ENCODE assay signal across 27 cellular contexts in the genomic region with DNA sequence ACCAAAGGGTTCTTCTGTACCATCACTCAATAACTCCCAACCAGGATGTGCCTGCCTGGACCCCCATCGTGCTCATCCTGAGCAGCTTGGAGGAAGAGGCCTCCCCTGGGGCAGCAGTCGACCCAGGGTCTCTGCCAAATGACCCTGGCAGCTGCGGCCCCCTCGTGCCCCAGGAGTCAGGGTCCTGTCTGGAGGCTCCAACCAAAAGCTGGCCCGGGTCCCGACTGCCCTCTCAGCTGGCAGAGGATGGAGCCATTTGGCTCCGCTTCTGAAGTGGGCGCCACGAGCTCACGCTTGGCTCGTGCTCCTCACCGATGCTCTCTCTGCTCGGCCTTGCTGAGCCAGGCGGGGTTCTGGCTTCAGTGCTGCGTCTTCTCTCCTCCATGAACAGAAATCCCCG. TPM values are rescaled to one million over a fixed set of nuclear protein-coding genes. Genes with fewer than 3 reads are reported as not detected.
DNase-seq lines count a peak whose midpoint lies in the region; ATAC-seq, FAIRE-seq and TF ChIP-seq lines count a peak whose summit lies in the region.
"Had no signal": no experiment of that assay in that cellular context is flagged by ENCODE, and none has a peak within 500 bp of the region (broad histone marks: within the 10 kb centered on the region; RNA-seq: fewer than 3 reads in every experiment).

No MANE protein-coding gene starts in this region.

- H2AFZ ChIP-seq in HepG2 (ENCODE audit: low read length) (no peak overlapping the region), H1 (ENCODE audit: low read length) (no peak overlapping the region)

- H3K27ac Mint-ChIP-seq in stimulated activated memory B cell treated with anti-CD40 and anti-IgM and Interleukin-4, amounts not matched to agents 10 μg/mL and 1 μg/mL and 100 μg/mL, for 72 hours = no peak overlapping the region
- H3K27ac Mint-ChIP-seq in immature natural killer cell = no peak overlapping the region
- H3K27ac Mint-ChIP-seq: CD4-positive, CD25-positive, alpha-beta regulatory T cell had no signal

- no TSS peak for BruUV-seq in HepG2 (replicated peaks; lab: Mats Ljungman, UMichigan)

- POLR2A ChIA-PET in HepG2 (lab: Yijun Ruan, JAX) (no interaction called here), H1 (lab: Charles Lee; ENCODE audit: partially characterized antibody) (no interaction called here)

- CTCF ChIA-PET in HepG2 (lab: Yijun Ruan, JAX; ENCODE audit: low intra/inter-chr PET ratio, low total read pairs) = no interaction called here
- CTCF ChIA-PET in H1 (lab: Charles Lee; ENCODE audit: partially characterized antibody) = interaction anchor here (0.6 kb wide), 1 partner anchor 404 kb away, joined by 3 read pairs; no protein-coding TSS in a partner anchor

- H2BK20ac ChIP-seq in H1 (ENCODE audit: low read length) = no peak overlapping the region

- H3K9me3 Mint-ChIP-seq in stimulated activated memory B cell treated with anti-CD40 and anti-IgM and Interleukin-4, amounts not matched to agents 10 μg/mL and 1 μg/mL and 100 μg/mL, for 72 hours = no peaks in the 10 kb centered on the region
- H3K9me3 Mint-ChIP-seq in immature natural killer cell = no peaks in the 10 kb centered on the region

- no peak overlapping the region for H2BK12ac ChIP-seq in H1 (ENCODE audit: low read depth, low read length)

- ATAC-seq in HepG2 (no peak; the same call in 1 of the 3 replicates), right lobe of liver (no peak), HG03045 (IDR thresholded peaks at IDR 0.05; ENCODE audit: unreplicated experiment) (no peak)
- ATAC-seq in stimulated activated memory B cell treated with anti-CD40 and anti-IgM and Interleukin-4, amounts not matched to agents 10 μg/mL and 1 μg/mL and 100 μg/mL, for 72 hours = no peak
- ATAC-seq: PC-3 had no signal

- H3K4me3 ChIP-seq in HepG2 (replicated peaks in 1 of 3; ENCODE audit: insufficient read depth in 1 of 3, low read depth in 2 of 3, low read length in 3 of 3) = no peak overlapping the region
- no peak overlapping the region for H3K4me3 ChIP-seq in right lobe of liver
- H3K4me3 ChIP-seq in H1 (ENCODE audit: extremely low read depth in 1 of 4, insufficient read depth in 2 of 4, low read depth in 3 of 4, low read length in 4 of 4) = no peak overlapping the region
- H3K4me3 ChIP-seq: SJSA1 had no signal

- peaks cover 10% of the 10 kb centered on the region for H3K27me3 Mint-ChIP-seq in stimulated activated memory B cell treated with anti-CD40 and anti-IgM and Interleukin-4, amounts not matched to agents 10 μg/mL and 1 μg/mL and 100 μg/mL, for 72 hours
- H3K27me3 Mint-ChIP-seq in immature natural killer cell (ENCODE audit: low read depth in 3 of 3) = peaks cover 0 to 2% (median 0%) of the 10 kb centered on the region in 3 donors
- H3K27me3 Mint-ChIP-seq: CD4-positive, CD25-positive, alpha-beta regulatory T cell had no signal

- H3K27ac ChIP-seq in HepG2 (ENCODE audit: extremely low read length, insufficient read depth, low read length) = no peak overlapping the region
- no peak overlapping the region for H3K27ac ChIP-seq in right lobe of liver
- H3K27ac ChIP-seq in H1 (ENCODE audit: low read depth, low read length) = no peak overlapping the region
- H3K27ac ChIP-seq: 22Rv1, SJSA1 had no signal

- no peaks in the 10 kb centered on the region for H3K79me2 ChIP-seq in HepG2 (ENCODE audit: insufficient read depth, low read length)
- no peaks in the 10 kb centered on the region for H3K79me2 ChIP-seq in H1 (ENCODE audit: control insufficient read depth in 1 of 2, insufficient read depth in 2 of 2, low read length in 2 of 2)

- in situ Hi-C loops in HepG2 (cut with HindIII; ENCODE audit: extremely low pct_ligation_motif_present, low pct_unique_long_range_greater_than_20kb) = no loop called here

- H3K27me3 ChIP-seq in HepG2 (ENCODE audit: control insufficient read depth in 1 of 2, insufficient read depth in 2 of 2, low read length in 2 of 2) (peaks cover 8 to 51% of the 10 kb centered on the region in 2 experiments; a peak in 4 of 5 replicates), right lobe of liver (no peaks in the 10 kb centered on the region), H1 (replicated peaks in 1 of 4; ENCODE audit: control insufficient read depth in 3 of 4, extremely low read depth in 1 of 4, insufficient read depth in 3 of 4, low read length in 3 of 4) (no peaks in the 10 kb centered on the region)
- H3K27me3 ChIP-seq: BE2C had no signal

- H4K5ac ChIP-seq in H1 (ENCODE audit: insufficient read length, low read depth, low read length) = no peak overlapping the region

- no peak overlapping the region for H3K4me3 Mint-ChIP-seq in stimulated activated memory B cell treated with anti-CD40 and anti-IgM and Interleukin-4, amounts not matched to agents 10 μg/mL and 1 μg/mL and 100 μg/mL, for 72 hours
- H3K4me3 Mint-ChIP-seq in immature natural killer cell = no peak overlapping the region
- H3K4me3 Mint-ChIP-seq: CD4-positive, CD25-positive, alpha-beta regulatory T cell had no signal

- H3K23me2 ChIP-seq in H1 (ENCODE audit: low read depth, low read length) = peaks cover 1% of the 10 kb centered on the region; the same call in 1 of the 2 replicates

- H2BK5ac ChIP-seq in H1 (ENCODE audit: low read depth, low read length) = no peak overlapping the region

- TF ChIP-seq EP300 in HepG2 (IDR thresholded peaks at IDR 0.05; ENCODE audit: low read depth in 2 of 2, low read length in 2 of 2) (no peak), HepG2 (CRISPR knock-in tag; IDR thresholded peaks at IDR 0.05; ENCODE audit: borderline replicate concordance) (no peak), H1 (IDR thresholded peaks at IDR 0.05; ENCODE audit: borderline replicate concordance in 1 of 2, low read depth in 2 of 2, low read length in 2 of 2) (no peak)

- H4K20me1 ChIP-seq in HepG2 (ENCODE audit: insufficient read depth, low read length) (no peaks in the 10 kb centered on the region; the same call in 1 of the 2 replicates), H1 (replicated peaks in 1 of 2; ENCODE audit: control insufficient read depth in 1 of 2, insufficient read depth in 2 of 2, low read length in 2 of 2) (no peaks in the 10 kb centered on the region)

- no peak overlapping the region for H4K91ac ChIP-seq in H1 (replicated peaks; ENCODE audit: insufficient read length, low read length)

- H3K4me1 Mint-ChIP-seq in stimulated activated memory B cell treated with anti-CD40 and anti-IgM and Interleukin-4, amounts not matched to agents 10 μg/mL and 1 μg/mL and 100 μg/mL, for 72 hours = no peaks in the 10 kb centered on the region
- H3K4me1 Mint-ChIP-seq in immature natural killer cell = no peaks in the 10 kb centered on the region

- no peak overlapping the region for H2AK5ac ChIP-seq in H1 (ENCODE audit: low read depth, low read length)

- no peaks in the 10 kb centered on the region for H3K36me3 ChIP-seq in HepG2 (replicated peaks in 1 of 2; ENCODE audit: control insufficient read depth in 1 of 2, insufficient read depth in 2 of 2, low read length in 2 of 2)
- H3K36me3 ChIP-seq in right lobe of liver = no peaks in the 10 kb centered on the region
- H3K36me3 ChIP-seq in H1 (ENCODE audit: control insufficient read depth in 2 of 4, insufficient read depth in 4 of 4, low read length in 3 of 4) = no peaks in the 10 kb centered on the region
- H3K36me3 ChIP-seq: BE2C, SJSA1 had no signal

- no peak overlapping the region for H3K18ac ChIP-seq in H1 (ENCODE audit: extremely low read depth, low read length)

- H3K23ac ChIP-seq in H1 (ENCODE audit: insufficient read length) = no peak overlapping the region

- FAIRE-seq in HepG2 (lab: Jason Lieb, UNC) (no peak), H1 (lab: Jason Lieb, UNC) (no peak)
- FAIRE-seq: GM12891 had no signal

- no peak overlapping the region for H3K14ac ChIP-seq in H1 (ENCODE audit: insufficient read length)

- no peak overlapping the region for H2BK120ac ChIP-seq in H1 (replicated peaks; ENCODE audit: low read depth, low read length)

- TF ChIP-seq POLR2A in HepG2 (IDR thresholded peaks at IDR 0.05; ENCODE audit: insufficient read depth in 1 of 2, low read depth in 2 of 2, low read length in 2 of 2) = no peak
- TF ChIP-seq POLR2A in right lobe of liver (IDR thresholded peaks at IDR 0.05) = no peak
- TF ChIP-seq POLR2A in H1 (IDR thresholded peaks at IDR 0.05; ENCODE audit: control extremely low read depth in 1 of 2, low read depth in 2 of 2, low read length in 2 of 2) = no peak

- H3K9me3 ChIP-seq in HepG2 (ENCODE audit: low read length) (no peaks in the 10 kb centered on the region), right lobe of liver (no peaks in the 10 kb centered on the region), H1 (ENCODE audit: insufficient read depth in 2 of 2, low read depth in 1 of 2, low read length in 1 of 2) (no peaks in the 10 kb centered on the region)
- H3K9me3 ChIP-seq: BE2C, SJSA1 had no signal

- intact Hi-C loops in HepG2 (cut with micrococcal nuclease; ENCODE audit: unreplicated experiment) (no loop called here), right lobe of liver (cut with DNase I) (no loop called here)

- H3K4ac ChIP-seq in H1 (replicated peaks; ENCODE audit: insufficient read length, low read depth, low read length) = no peak overlapping the region

- no peaks in the 10 kb centered on the region for H3K79me1 ChIP-seq in H1 (ENCODE audit: low read depth, low read length)

- WGBS in HepG2 (ENCODE audit: low lambda C conversion rate) = 34% methylated on average over 13 of the region's 16 CpGs
- WGBS in right lobe of liver (ENCODE audit: insufficient coverage, low coverage, low lambda C conversion rate, missing lambda C conversion rate) = 66% methylated on average over 6 of the region's 16 CpGs
- 82% methylated on average over 16 of the region's 16 CpGs; no CpG with 5 or more reads in 1 of the 2 experiments for WGBS in H1 (ENCODE audit: extremely low coverage in 1 of 2, insufficient coverage in 1 of 2, insufficient read length in 1 of 2, insufficient replicate concordance in 2 of 2, low coverage in 1 of 2, low lambda C conversion rate in 2 of 2, missing lambda C conversion rate in 1 of 2), 2 experiments

- H3K9ac ChIP-seq in HepG2 (ENCODE audit: insufficient read depth, low read depth, low read length) (no peak overlapping the region), H1 (replicated peaks in 1 of 4; ENCODE audit: extremely low read depth in 1 of 4, low read depth in 3 of 4, low read length in 3 of 4) (no peak overlapping the region)

- TF ChIP-seq CTCF in HepG2 (CRISPR knock-in tag; IDR thresholded peaks at IDR 0.05) (0 out of 2 replicates have a peak, but pooled peaks have one; percentile 15), right lobe of liver (IDR thresholded peaks at IDR 0.05) (no peak), H1 (IDR thresholded peaks at IDR 0.05; ENCODE audit: control extremely low read depth in 1 of 3, insufficient read depth in 1 of 3, low read depth in 1 of 3, low read length in 3 of 3) (no peak)

- DNase-seq in DMS 273 (lab: John Stamatoyannopoulos, UW; ENCODE audit: unreplicated experiment) (peak; percentile 51), DMS 273 treated with DMSO at 0.1 percent for 48 hours (lab: John Stamatoyannopoulos, UW) (no peak), HepG2 (ENCODE audit: low spot score) (no peak), right lobe of liver (no peak), H1 (ENCODE audit: low read depth in 1 of 2, low spot score in 2 of 2) (no peak), immature natural killer cell (no peak)
- DNase-seq: BE2C; CD4-positive, CD25-positive, alpha-beta regulatory T cell; DMS53; GF-D8; GOT3; IMR-90; KG1; MM.1S; NCI-H2029; NCI-H2227 treated with DMSO at 0.1 percent for 48 hours; NCI-H510A; NCI-H748 treated with DMSO at 0.1 percent for 48 hours; NK-92 treated with Interleukin-12 subunit alpha and Interleukin-12 subunit beta, amount 100 ng/mL, for 24 hours; PC-3; Right ventricle myocardium superior had no signal

- TF ChIP-seq RAD21 in HepG2 (CRISPR knock-in tag; IDR thresholded peaks at IDR 0.05) = no peak
- TF ChIP-seq RAD21 in H1 (IDR thresholded peaks at IDR 0.05 in 1 of 2, conservative IDR thresholded peaks at IDR 0.05 in 1 of 2; ENCODE audit: low read depth in 2 of 2, low read length in 2 of 2) = peak; percentile 8 to 42; a peak in 2 of 4 replicates

- no peak overlapping the region for H3K4me2 ChIP-seq in HepG2 (ENCODE audit: low read depth, low read length)
- H3K4me2 ChIP-seq in H1 (ENCODE audit: insufficient read depth in 1 of 2, low read depth in 2 of 2, low read length in 2 of 2) = no peak overlapping the region

- no peak overlapping the region for H3K56ac ChIP-seq in H1 (replicated peaks; ENCODE audit: insufficient read length, low read depth, low read length)

- H3K4me1 ChIP-seq in HepG2 (ENCODE audit: insufficient read depth, low read length) (no peaks in the 10 kb centered on the region), right lobe of liver (no peaks in the 10 kb centered on the region), H1 (replicated peaks in 1 of 4; ENCODE audit: control insufficient read depth in 3 of 4, insufficient read depth in 4 of 4, low read length in 3 of 4) (peaks cover 5 to 12% (median 9%) of the 10 kb centered on the region in 4 experiments)
- H3K4me1 ChIP-seq: BE2C, SJSA1 had no signal

- H3K36me3 Mint-ChIP-seq in stimulated activated memory B cell treated with anti-CD40 and anti-IgM and Interleukin-4, amounts not matched to agents 10 μg/mL and 1 μg/mL and 100 μg/mL, for 72 hours = no peaks in the 10 kb centered on the region
- no peaks in the 10 kb centered on the region for H3K36me3 Mint-ChIP-seq in immature natural killer cell
- H3K36me3 Mint-ChIP-seq: CD4-positive, CD25-positive, alpha-beta regulatory T cell had no signal

- no peak overlapping the region for H4K8ac ChIP-seq in H1 (ENCODE audit: extremely low read depth, insufficient read depth, low read length)

- H2BK15ac ChIP-seq in H1 (ENCODE audit: low read length) = peak overlapping the region; percentile 72; the same call in 1 of the 2 replicates

RNA-seq across cellular contexts. Expression of a gene that starts 56.8 kb away (rescaled TPM):
- total RNA-seq in HepG2 (2016; rRNA removed; fragmentation: Illumina TruSeq; extraction: Trizol) (not detected in 2 replicates), right lobe of liver (not detected)
- not detected in 2 replicates for total RNA-seq in HepG2 (2016; cell fraction: cytosol; rRNA removed; fragmentation: Illumina TruSeq; extraction: Trizol; ENCODE audit: low read depth)
- not detected in 2 replicates for total RNA-seq in HepG2 (2016; cell fraction: insoluble cytoplasmic fraction; rRNA removed; fragmentation: Illumina TruSeq; extraction: Trizol)
- not detected in 2 replicates for total RNA-seq in HepG2 (2016; cell fraction: membrane; rRNA removed; fragmentation: Illumina TruSeq; extraction: Trizol)
- not detected in 2 replicates for total RNA-seq in HepG2 (2016; cell fraction: nucleus; rRNA removed; fragmentation: Illumina TruSeq; extraction: Trizol)
- polyA plus RNA-seq in HepG2 (2011; rRNA removed) (not detected in 2 replicates), H1 (2011; rRNA removed) (1.7 and 2.8 TPM in 2 replicates), immature natural killer cell (not detected)
- polyA plus RNA-seq in HepG2 (2011; cell fraction: cytosol; rRNA removed) = not detected in 2 replicates
- polyA plus RNA-seq in HepG2 (2011; cell fraction: nucleus; rRNA removed) = not detected in 2 replicates
- polyA plus RNA-seq in HepG2 (2012) = not detected in 2 replicates
- polyA plus RNA-seq in HepG2 (2016; cell fraction: cytosol; fragmentation: Illumina TruSeq; extraction: Trizol; ENCODE audit: low read depth) = not detected in 2 replicates
- not detected in 2 replicates for polyA plus RNA-seq in HepG2 (2016; cell fraction: insoluble cytoplasmic fraction; fragmentation: Illumina TruSeq; extraction: Trizol; ENCODE audit: low read depth)
- not detected in 2 replicates for polyA plus RNA-seq in HepG2 (2016; cell fraction: membrane; fragmentation: Illumina TruSeq; extraction: Trizol; ENCODE audit: low read depth)
- not detected in 2 replicates for polyA plus RNA-seq in HepG2 (2016; cell fraction: nucleus; fragmentation: Illumina TruSeq; extraction: Trizol; ENCODE audit: insufficient read depth, low read depth)
- 7.5 TPM in 1 of 2 replicates, not detected in the other for polyA minus RNA-seq in HepG2 (2011; rRNA and poly(A)+ RNA removed; ENCODE audit: low replicate concordance)
- polyA minus RNA-seq in HepG2 (2011; cell fraction: cytosol; rRNA and poly(A)+ RNA removed) = not detected in 2 replicates
- not detected in 2 replicates for polyA minus RNA-seq in HepG2 (2011; cell fraction: nucleus; rRNA and poly(A)+ RNA removed)
- total RNA-seq in H1 (2021; fragmentation: NEBNext Ultra II Directional; extraction: Animal tissue kit (Norgen Biotek cat#: 25700)) = 5.6 and 5.8 TPM in 2 replicates
- 3.1 TPM for polyA plus RNA-seq in H1 (2011; cell fraction: cytosol; rRNA removed)
- 2.8 TPM for polyA plus RNA-seq in H1 (2011; cell fraction: nucleus; rRNA removed)
- 2.8 to 3.6 TPM (median 3.3 TPM) in 4 replicates for polyA plus RNA-seq in H1 (2012, experiment 1 of 2)
- polyA plus RNA-seq in H1 (2012, experiment 2 of 2) = 1.6 TPM
- 4.7 TPM for polyA plus RNA-seq in H1 (2013, experiment 1 of 2)
- 4.9 TPM for polyA plus RNA-seq in H1 (2013, experiment 2 of 2)
- polyA minus RNA-seq in H1 (2011; rRNA and poly(A)+ RNA removed) = 1.2 and 2.7 TPM in 2 replicates
- 4.0 TPM for polyA minus RNA-seq in H1 (2011; cell fraction: cytosol; rRNA and poly(A)+ RNA removed)
- 2.6 TPM for polyA minus RNA-seq in H1 (2011; cell fraction: nucleus; rRNA and poly(A)+ RNA removed)
- total RNA-seq: CD4-positive, CD25-positive, alpha-beta regulatory T cell; T-helper 1 cell treated with Interleukin-12 subunit alpha and Interleukin-12 subunit beta and Interleukin-4 antibody, amounts not matched to agents 30 ng/mL and 1 ng/mL, for 36 hours had no signal
- polyA plus RNA-seq: CD4-positive, CD25-positive, alpha-beta regulatory T cell had no signal
